Comparison of ENCODE assay signal across 1 cellular context in the genomic region with DNA sequence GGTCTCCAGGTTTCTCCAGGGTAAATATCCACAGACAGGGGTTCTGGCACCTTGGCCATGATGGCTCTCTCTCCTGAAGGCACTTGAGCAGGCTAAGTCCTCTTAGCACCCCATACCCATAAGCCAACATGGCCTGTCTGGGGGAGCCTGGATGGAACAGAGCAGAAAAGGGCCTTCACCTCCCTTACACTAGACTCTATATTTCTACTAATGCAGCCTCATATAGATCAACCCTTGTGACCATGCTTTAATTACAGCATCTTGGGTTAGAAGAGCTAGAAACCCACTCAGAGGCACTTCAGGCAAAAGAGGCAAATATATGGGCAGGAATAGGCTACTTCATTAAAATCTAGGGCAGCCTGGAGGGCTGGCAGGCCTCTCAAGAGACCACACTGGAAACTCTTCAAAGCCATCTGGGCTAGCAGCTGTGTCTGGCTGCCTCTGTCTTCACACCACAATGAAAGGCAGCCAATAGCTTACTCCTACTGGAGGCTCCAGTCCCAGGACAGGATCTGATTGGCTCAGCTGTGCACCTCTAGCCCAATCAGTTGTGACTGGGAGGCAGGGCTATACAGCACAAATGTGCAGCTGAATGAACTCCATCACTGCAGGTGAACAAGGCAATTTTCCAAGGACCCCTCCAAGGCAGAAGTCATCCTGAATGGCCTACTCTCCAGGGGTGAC.
TF ChIP-seq lines count a peak whose summit lies in the region.

No MANE protein-coding gene starts in this region.

TF ChIP-seq in H1, 55 proteins besides CTCF, POLR2A, EP300 and RAD21:
- TF ChIP-seq, protein P1, sequence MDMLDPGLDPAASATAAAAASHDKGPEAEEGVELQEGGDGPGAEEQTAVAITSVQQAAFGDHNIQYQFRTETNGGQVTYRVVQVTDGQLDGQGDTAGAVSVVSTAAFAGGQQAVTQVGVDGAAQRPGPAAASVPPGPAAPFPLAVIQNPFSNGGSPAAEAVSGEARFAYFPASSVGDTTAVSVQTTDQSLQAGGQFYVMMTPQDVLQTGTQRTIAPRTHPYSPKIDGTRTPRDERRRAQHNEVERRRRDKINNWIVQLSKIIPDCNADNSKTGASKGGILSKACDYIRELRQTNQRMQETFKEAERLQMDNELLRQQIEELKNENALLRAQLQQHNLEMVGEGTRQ (IDR thresholded peaks at IDR 0.05; ENCODE audit: low read length), result no peak
- TF ChIP-seq RNF2 (IDR thresholded peaks at IDR 0.05; ENCODE audit: borderline replicate concordance, low read depth, low read length, missing control alignments, poor library complexity, severe bottlenecking) (no peak), CTBP2 (IDR thresholded peaks at IDR 0.05; ENCODE audit: borderline replicate concordance, insufficient read depth, insufficient read length, low read length) (no peak), SRF (IDR thresholded peaks at IDR 0.05; ENCODE audit: low read depth, low read length) (no peak), TEAD4 (IDR thresholded peaks at IDR 0.05; ENCODE audit: low read depth, low read length) (no peak), CEBPB (IDR thresholded peaks at IDR 0.05; ENCODE audit: low read depth, low read length) (no peak), SAP30 (IDR thresholded peaks at IDR 0.05; ENCODE audit: insufficient read depth, insufficient replicate concordance, low read length) (no peak), BACH1 (IDR thresholded peaks at IDR 0.05; ENCODE audit: low read length) (no peak), CBX8 (IDR thresholded peaks at IDR 0.05; ENCODE audit: borderline replicate concordance, low read depth, low read length) (no peak), RFX5 (IDR thresholded peaks at IDR 0.05; ENCODE audit: borderline replicate concordance, low read depth, low read length) (no peak), SP4 (IDR thresholded peaks at IDR 0.05; ENCODE audit: low read length) (no peak), HDAC6 (IDR thresholded peaks at IDR 0.05; ENCODE audit: low read depth, low read length) (no peak), TCF12 (IDR thresholded peaks at IDR 0.05; ENCODE audit: low read depth, low read length) (no peak), RXRA (IDR thresholded peaks at IDR 0.05; ENCODE audit: insufficient read depth, low read depth, low read length) (no peak), TBP (IDR thresholded peaks at IDR 0.05; ENCODE audit: low read depth, low read length) (no peak), SP1 (IDR thresholded peaks at IDR 0.05; ENCODE audit: low read depth, low read length) (peak; percentile 66)
- TF ChIP-seq, protein P2, sequence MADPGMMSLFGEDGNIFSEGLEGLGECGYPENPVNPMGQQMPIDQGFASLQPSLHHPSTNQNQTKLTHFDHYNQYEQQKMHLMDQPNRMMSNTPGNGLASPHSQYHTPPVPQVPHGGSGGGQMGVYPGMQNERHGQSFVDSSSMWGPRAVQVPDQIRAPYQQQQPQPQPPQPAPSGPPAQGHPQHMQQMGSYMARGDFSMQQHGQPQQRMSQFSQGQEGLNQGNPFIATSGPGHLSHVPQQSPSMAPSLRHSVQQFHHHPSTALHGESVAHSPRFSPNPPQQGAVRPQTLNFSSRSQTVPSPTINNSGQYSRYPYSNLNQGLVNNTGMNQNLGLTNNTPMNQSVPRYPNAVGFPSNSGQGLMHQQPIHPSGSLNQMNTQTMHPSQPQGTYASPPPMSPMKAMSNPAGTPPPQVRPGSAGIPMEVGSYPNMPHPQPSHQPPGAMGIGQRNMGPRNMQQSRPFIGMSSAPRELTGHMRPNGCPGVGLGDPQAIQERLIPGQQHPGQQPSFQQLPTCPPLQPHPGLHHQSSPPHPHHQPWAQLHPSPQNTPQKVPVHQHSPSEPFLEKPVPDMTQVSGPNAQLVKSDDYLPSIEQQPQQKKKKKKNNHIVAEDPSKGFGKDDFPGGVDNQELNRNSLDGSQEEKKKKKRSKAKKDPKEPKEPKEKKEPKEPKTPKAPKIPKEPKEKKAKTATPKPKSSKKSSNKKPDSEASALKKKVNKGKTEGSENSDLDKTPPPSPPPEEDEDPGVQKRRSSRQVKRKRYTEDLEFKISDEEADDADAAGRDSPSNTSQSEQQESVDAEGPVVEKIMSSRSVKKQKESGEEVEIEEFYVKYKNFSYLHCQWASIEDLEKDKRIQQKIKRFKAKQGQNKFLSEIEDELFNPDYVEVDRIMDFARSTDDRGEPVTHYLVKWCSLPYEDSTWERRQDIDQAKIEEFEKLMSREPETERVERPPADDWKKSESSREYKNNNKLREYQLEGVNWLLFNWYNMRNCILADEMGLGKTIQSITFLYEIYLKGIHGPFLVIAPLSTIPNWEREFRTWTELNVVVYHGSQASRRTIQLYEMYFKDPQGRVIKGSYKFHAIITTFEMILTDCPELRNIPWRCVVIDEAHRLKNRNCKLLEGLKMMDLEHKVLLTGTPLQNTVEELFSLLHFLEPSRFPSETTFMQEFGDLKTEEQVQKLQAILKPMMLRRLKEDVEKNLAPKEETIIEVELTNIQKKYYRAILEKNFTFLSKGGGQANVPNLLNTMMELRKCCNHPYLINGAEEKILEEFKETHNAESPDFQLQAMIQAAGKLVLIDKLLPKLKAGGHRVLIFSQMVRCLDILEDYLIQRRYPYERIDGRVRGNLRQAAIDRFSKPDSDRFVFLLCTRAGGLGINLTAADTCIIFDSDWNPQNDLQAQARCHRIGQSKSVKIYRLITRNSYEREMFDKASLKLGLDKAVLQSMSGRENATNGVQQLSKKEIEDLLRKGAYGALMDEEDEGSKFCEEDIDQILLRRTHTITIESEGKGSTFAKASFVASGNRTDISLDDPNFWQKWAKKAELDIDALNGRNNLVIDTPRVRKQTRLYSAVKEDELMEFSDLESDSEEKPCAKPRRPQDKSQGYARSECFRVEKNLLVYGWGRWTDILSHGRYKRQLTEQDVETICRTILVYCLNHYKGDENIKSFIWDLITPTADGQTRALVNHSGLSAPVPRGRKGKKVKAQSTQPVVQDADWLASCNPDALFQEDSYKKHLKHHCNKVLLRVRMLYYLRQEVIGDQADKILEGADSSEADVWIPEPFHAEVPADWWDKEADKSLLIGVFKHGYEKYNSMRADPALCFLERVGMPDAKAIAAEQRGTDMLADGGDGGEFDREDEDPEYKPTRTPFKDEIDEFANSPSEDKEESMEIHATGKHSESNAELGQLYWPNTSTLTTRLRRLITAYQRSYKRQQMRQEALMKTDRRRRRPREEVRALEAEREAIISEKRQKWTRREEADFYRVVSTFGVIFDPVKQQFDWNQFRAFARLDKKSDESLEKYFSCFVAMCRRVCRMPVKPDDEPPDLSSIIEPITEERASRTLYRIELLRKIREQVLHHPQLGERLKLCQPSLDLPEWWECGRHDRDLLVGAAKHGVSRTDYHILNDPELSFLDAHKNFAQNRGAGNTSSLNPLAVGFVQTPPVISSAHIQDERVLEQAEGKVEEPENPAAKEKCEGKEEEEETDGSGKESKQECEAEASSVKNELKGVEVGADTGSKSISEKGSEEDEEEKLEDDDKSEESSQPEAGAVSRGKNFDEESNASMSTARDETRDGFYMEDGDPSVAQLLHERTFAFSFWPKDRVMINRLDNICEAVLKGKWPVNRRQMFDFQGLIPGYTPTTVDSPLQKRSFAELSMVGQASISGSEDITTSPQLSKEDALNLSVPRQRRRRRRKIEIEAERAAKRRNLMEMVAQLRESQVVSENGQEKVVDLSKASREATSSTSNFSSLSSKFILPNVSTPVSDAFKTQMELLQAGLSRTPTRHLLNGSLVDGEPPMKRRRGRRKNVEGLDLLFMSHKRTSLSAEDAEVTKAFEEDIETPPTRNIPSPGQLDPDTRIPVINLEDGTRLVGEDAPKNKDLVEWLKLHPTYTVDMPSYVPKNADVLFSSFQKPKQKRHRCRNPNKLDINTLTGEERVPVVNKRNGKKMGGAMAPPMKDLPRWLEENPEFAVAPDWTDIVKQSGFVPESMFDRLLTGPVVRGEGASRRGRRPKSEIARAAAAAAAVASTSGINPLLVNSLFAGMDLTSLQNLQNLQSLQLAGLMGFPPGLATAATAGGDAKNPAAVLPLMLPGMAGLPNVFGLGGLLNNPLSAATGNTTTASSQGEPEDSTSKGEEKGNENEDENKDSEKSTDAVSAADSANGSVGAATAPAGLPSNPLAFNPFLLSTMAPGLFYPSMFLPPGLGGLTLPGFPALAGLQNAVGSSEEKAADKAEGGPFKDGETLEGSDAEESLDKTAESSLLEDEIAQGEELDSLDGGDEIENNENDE (IDR thresholded peaks at IDR 0.05; ENCODE audit: insufficient replicate concordance, low read length), result no peak
- TF ChIP-seq, protein P3, sequence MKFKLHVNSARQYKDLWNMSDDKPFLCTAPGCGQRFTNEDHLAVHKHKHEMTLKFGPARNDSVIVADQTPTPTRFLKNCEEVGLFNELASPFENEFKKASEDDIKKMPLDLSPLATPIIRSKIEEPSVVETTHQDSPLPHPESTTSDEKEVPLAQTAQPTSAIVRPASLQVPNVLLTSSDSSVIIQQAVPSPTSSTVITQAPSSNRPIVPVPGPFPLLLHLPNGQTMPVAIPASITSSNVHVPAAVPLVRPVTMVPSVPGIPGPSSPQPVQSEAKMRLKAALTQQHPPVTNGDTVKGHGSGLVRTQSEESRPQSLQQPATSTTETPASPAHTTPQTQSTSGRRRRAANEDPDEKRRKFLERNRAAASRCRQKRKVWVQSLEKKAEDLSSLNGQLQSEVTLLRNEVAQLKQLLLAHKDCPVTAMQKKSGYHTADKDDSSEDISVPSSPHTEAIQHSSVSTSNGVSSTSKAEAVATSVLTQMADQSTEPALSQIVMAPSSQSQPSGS (IDR thresholded peaks at IDR 0.05; ENCODE audit: low read length), result no peak
- TF ChIP-seq, protein P4, sequence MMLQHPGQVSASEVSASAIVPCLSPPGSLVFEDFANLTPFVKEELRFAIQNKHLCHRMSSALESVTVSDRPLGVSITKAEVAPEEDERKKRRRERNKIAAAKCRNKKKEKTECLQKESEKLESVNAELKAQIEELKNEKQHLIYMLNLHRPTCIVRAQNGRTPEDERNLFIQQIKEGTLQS (IDR thresholded peaks at IDR 0.05; ENCODE audit: insufficient read depth, low read depth, low read length), result no peak
- TF ChIP-seq, protein P5, sequence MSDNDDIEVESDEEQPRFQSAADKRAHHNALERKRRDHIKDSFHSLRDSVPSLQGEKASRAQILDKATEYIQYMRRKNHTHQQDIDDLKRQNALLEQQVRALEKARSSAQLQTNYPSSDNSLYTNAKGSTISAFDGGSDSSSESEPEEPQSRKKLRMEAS (IDR thresholded peaks at IDR 0.05), result peak; percentile 58; the same call in 1 of the 2 replicates
- TF ChIP-seq, protein P6, sequence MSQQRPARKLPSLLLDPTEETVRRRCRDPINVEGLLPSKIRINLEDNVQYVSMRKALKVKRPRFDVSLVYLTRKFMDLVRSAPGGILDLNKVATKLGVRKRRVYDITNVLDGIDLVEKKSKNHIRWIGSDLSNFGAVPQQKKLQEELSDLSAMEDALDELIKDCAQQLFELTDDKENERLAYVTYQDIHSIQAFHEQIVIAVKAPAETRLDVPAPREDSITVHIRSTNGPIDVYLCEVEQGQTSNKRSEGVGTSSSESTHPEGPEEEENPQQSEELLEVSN (IDR thresholded peaks at IDR 0.05), result peak; percentile 65; the same call in 1 of the 2 replicates
